16 cellular contexts compared by ENCODE assay signal in genomic region chr18:48442761-48443160, GRCh38. TPM values are rescaled to one million over a fixed set of nuclear protein-coding genes. Genes with fewer than 3 reads are reported as not detected.
"Had no signal": no experiment of that assay in that cellular context is flagged by ENCODE, and none has a peak within 500 bp of the region (broad histone marks: within the 10 kb centered on the region; RNA-seq: fewer than 3 reads in every experiment).

No MANE protein-coding gene starts in this region.

- ATAC-seq: activated CD4-positive, CD25-positive, alpha-beta regulatory T cell treated with anti-CD3 and anti-CD28 coated beads, Interleukin-2, amount 50 U/mL, for 24 hours; gastrocnemius medialis; mucosa of descending colon; natural killer cell; stimulated activated naive CD8-positive, alpha-beta T cell treated with anti-CD3 and anti-CD28 coated beads, Interleukin-15, amount 100 ng/mL, for 72 hours had no signal

- H3K9me3 ChIP-seq: gastrocnemius medialis, mucosa of descending colon, sigmoid colon, SJSA1, thyroid gland had no signal

- DNase-seq: activated naive CD4-positive, alpha-beta T cell treated with anti-CD3 and anti-CD28 coated beads, Interleukin-2, amount 50 U/mL, for 16 hours; amygdala; cerebellar nuclear complex; dermis blood vessel endothelial cell; gastrocnemius medialis; mucosa of descending colon; natural killer cell; sigmoid colon; stimulated activated CD4-positive, alpha-beta T cell treated with anti-CD3 and anti-CD28 coated beads, Interleukin-4, amount 100 ng/mL, for 4 hours; stimulated activated naive CD8-positive, alpha-beta T cell treated with anti-CD3 and anti-CD28 coated beads, Interleukin-15, amount 100 ng/mL, for 72 hours; thyroid gland had no signal

- H3K4me3 Mint-ChIP-seq: natural killer cell; stimulated activated naive CD8-positive, alpha-beta T cell treated with anti-CD3 and anti-CD28 coated beads, Interleukin-15, amount 100 ng/mL, for 72 hours had no signal

- H3K27ac ChIP-seq: gastrocnemius medialis, sigmoid colon, SJSA1, thyroid gland had no signal

- H3K27ac Mint-ChIP-seq: natural killer cell; stimulated activated naive CD8-positive, alpha-beta T cell treated with anti-CD3 and anti-CD28 coated beads, Interleukin-15, amount 100 ng/mL, for 72 hours had no signal

- H3K9me3 Mint-ChIP-seq: brain; natural killer cell; stimulated activated naive CD8-positive, alpha-beta T cell treated with anti-CD3 and anti-CD28 coated beads, Interleukin-15, amount 100 ng/mL, for 72 hours had no signal

- H3K36me3 ChIP-seq: gastrocnemius medialis, sigmoid colon, SJSA1, thyroid gland had no signal

- H3K36me3 Mint-ChIP-seq: brain, natural killer cell had no signal

- H3K4me3 ChIP-seq: gastrocnemius medialis, lung, mucosa of descending colon, sigmoid colon, SJSA1, thyroid gland had no signal

- H3K27me3 ChIP-seq: gastrocnemius medialis, sigmoid colon, thyroid gland had no signal

RNA-seq across cellular contexts. Expression of gene ZBTB7C, which starts 33.6 kb away (rescaled TPM):
- total RNA-seq: dermis blood vessel endothelial cell, pulmonary artery endothelial cell had no signal
